ENCODE assay signal across 1 cellular context in the genomic region with DNA sequence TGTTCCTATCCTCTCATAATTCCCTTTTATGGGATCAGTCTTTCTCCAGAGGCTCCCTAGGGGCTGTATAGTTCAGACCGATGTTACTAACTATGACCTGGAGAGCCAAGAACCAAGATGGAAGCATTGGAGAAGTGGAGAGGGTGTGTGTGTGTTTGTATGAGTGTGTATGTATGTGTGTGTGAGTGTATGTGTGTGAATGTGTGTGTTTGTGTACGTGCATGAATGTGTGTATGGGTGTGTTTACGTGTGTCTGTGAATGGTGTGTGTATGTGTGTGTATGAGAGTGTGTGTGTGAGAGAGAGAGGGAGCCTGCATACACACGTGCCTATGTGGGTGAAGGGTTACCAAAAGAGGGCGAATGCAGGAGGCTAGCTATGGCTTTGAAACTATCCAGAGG.
A peak's percentile ranks its signal among the peaks of the same experiment; 100 is the strongest.
TF ChIP-seq lines count a peak whose summit lies in the region.

No MANE protein-coding gene starts in this region.

TF ChIP-seq in K562, 482 proteins besides CTCF, POLR2A, EP300 and RAD21:
- TF ChIP-seq ELF4 (CRISPR knock-in tag; IDR thresholded peaks at IDR 0.05): 0 out of 2 replicates have a peak, but pooled peaks have one; percentile 36
- TF ChIP-seq ZNF76 (CRISPR knock-in tag; IDR thresholded peaks at IDR 0.05; ENCODE audit: borderline replicate concordance): no peak
- TF ChIP-seq, protein P1, sequence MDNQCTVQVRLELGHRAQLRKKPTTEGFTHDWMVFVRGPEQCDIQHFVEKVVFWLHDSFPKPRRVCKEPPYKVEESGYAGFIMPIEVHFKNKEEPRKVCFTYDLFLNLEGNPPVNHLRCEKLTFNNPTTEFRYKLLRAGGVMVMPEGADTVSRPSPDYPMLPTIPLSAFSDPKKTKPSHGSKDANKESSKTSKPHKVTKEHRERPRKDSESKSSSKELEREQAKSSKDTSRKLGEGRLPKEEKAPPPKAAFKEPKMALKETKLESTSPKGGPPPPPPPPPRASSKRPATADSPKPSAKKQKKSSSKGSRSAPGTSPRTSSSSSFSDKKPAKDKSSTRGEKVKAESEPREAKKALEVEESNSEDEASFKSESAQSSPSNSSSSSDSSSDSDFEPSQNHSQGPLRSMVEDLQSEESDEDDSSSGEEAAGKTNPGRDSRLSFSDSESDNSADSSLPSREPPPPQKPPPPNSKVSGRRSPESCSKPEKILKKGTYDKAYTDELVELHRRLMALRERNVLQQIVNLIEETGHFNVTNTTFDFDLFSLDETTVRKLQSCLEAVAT (IDR thresholded peaks at IDR 0.05): 0 out of 4 replicates have a peak, but pooled peaks have one; percentile 41 to 46
- peak in 1 of 2 experiments; percentile 39; a peak in 1 of 4 replicates for TF ChIP-seq HDAC1 (IDR thresholded peaks at IDR 0.05)
- TF ChIP-seq RHOXF2B (CRISPR knock-in tag; conservative IDR thresholded peaks at IDR 0.05): no peak
- TF ChIP-seq, protein P2, sequence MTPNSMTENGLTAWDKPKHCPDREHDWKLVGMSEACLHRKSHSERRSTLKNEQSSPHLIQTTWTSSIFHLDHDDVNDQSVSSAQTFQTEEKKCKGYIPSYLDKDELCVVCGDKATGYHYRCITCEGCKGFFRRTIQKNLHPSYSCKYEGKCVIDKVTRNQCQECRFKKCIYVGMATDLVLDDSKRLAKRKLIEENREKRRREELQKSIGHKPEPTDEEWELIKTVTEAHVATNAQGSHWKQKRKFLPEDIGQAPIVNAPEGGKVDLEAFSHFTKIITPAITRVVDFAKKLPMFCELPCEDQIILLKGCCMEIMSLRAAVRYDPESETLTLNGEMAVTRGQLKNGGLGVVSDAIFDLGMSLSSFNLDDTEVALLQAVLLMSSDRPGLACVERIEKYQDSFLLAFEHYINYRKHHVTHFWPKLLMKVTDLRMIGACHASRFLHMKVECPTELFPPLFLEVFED (CRISPR knock-in tag; conservative IDR thresholded peaks at IDR 0.05): peak; percentile 79
- peak; percentile 18; the same call in 1 of the 2 replicates for TF ChIP-seq NR2C1 (IDR thresholded peaks at IDR 0.05)
- TF ChIP-seq NR2C1 (tag; IDR thresholded peaks at IDR 0.05): no peak
- peak; percentile 76 for TF ChIP-seq OTX1 (CRISPR knock-in tag; IDR thresholded peaks at IDR 0.05)
- no peak for TF ChIP-seq KDM2B (CRISPR knock-in tag; IDR thresholded peaks at IDR 0.05)
- TF ChIP-seq EHMT2 (IDR thresholded peaks at IDR 0.05): peak; percentile 72
- TF ChIP-seq HBP1 (CRISPR knock-in tag; IDR thresholded peaks at IDR 0.05): peak; percentile 86; the same call in 1 of the 2 replicates
- 0 out of 2 replicates have a peak, but pooled peaks have one; percentile 13 for TF ChIP-seq HLTF (IDR thresholded peaks at IDR 0.05)
- TF ChIP-seq CBFB (CRISPR knock-in tag; IDR thresholded peaks at IDR 0.05): no peak
- 0 out of 2 replicates have a peak, but pooled peaks have one; percentile 21 for TF ChIP-seq YBX1 (IDR thresholded peaks at IDR 0.05)
- 0 out of 2 replicates have a peak, but pooled peaks have one; percentile 23 for TF ChIP-seq TSC22D4 (tag; IDR thresholded peaks at IDR 0.05)
- TF ChIP-seq HDGF (IDR thresholded peaks at IDR 0.05): peak; percentile 83
- TF ChIP-seq BCLAF1 (IDR thresholded peaks at IDR 0.05; ENCODE audit: borderline replicate concordance in 1 of 2, control insufficient read depth in 1 of 2, low read depth in 2 of 2, low read length in 1 of 2): 0 out of 4 replicates have a peak, but pooled peaks of 1 of the 2 experiments have one; percentile 55
- no peak for TF ChIP-seq ELK3 (CRISPR knock-in tag; IDR thresholded peaks at IDR 0.05)
- TF ChIP-seq ZNF232 (CRISPR knock-in tag; IDR thresholded peaks at IDR 0.05): no peak
- TF ChIP-seq ARHGAP35 (IDR thresholded peaks at IDR 0.05; ENCODE audit: partially characterized antibody): peak; percentile 71
- TF ChIP-seq, protein P3, sequence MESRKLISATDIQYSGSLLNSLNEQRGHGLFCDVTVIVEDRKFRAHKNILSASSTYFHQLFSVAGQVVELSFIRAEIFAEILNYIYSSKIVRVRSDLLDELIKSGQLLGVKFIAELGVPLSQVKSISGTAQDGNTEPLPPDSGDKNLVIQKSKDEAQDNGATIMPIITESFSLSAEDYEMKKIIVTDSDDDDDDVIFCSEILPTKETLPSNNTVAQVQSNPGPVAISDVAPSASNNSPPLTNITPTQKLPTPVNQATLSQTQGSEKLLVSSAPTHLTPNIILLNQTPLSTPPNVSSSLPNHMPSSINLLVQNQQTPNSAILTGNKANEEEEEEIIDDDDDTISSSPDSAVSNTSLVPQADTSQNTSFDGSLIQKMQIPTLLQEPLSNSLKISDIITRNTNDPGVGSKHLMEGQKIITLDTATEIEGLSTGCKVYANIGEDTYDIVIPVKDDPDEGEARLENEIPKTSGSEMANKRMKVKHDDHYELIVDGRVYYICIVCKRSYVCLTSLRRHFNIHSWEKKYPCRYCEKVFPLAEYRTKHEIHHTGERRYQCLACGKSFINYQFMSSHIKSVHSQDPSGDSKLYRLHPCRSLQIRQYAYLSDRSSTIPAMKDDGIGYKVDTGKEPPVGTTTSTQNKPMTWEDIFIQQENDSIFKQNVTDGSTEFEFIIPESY (CRISPR knock-in tag; IDR thresholded peaks at IDR 0.05): no peak
- peak; percentile 50 for TF ChIP-seq NCOA4 (IDR thresholded peaks at IDR 0.05; ENCODE audit: partially characterized antibody)
- peak; percentile 15; the same call in 1 of the 2 replicates for TF ChIP-seq NFIC (IDR thresholded peaks at IDR 0.05)
- TF ChIP-seq, protein P4, sequence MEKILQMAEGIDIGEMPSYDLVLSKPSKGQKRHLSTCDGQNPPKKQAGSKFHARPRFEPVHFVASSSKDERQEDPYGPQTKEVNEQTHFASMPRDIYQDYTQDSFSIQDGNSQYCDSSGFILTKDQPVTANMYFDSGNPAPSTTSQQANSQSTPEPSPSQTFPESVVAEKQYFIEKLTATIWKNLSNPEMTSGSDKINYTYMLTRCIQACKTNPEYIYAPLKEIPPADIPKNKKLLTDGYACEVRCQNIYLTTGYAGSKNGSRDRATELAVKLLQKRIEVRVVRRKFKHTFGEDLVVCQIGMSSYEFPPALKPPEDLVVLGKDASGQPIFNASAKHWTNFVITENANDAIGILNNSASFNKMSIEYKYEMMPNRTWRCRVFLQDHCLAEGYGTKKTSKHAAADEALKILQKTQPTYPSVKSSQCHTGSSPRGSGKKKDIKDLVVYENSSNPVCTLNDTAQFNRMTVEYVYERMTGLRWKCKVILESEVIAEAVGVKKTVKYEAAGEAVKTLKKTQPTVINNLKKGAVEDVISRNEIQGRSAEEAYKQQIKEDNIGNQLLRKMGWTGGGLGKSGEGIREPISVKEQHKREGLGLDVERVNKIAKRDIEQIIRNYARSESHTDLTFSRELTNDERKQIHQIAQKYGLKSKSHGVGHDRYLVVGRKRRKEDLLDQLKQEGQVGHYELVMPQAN (IDR thresholded peaks at IDR 0.05; ENCODE audit: borderline replicate concordance): 0 out of 2 replicates have a peak, but pooled peaks have one; percentile 25
- peak; percentile 93; the same call in 1 of the 2 replicates for TF ChIP-seq ZBTB26 (CRISPR knock-in tag; IDR thresholded peaks at IDR 0.05)
- TF ChIP-seq MCM3 (IDR thresholded peaks at IDR 0.05): peak; percentile 83; the same call in 1 of the 2 replicates
- TF ChIP-seq, protein P5, sequence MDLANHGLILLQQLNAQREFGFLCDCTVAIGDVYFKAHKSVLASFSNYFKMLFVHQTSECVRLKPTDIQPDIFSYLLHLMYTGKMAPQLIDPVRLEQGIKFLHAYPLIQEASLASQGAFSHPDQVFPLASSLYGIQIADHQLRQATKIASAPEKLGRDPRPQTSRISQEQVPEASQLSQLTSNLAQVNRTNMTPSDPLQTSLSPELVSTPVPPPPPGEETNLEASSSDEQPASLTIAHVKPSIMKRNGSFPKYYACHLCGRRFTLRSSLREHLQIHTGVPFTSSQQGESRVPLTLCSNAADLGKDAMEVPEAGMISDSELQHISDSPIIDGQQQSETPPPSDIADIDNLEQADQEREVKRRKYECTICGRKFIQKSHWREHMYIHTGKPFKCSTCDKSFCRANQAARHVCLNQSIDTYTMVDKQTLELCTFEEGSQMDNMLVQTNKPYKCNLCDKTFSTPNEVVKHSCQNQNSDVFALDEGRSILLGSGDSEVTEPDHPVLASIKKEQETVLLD (IDR thresholded peaks at IDR 0.05): 0 out of 2 replicates have a peak, but pooled peaks have one; percentile 26
- no peak for TF ChIP-seq CXXC5 (CRISPR knock-in tag; IDR thresholded peaks at IDR 0.05)
- 0 out of 2 replicates have a peak, but pooled peaks have one; percentile 19 for TF ChIP-seq PHB2 (IDR thresholded peaks at IDR 0.05; ENCODE audit: low read depth)
- 0 out of 2 replicates have a peak, but pooled peaks have one; percentile 55 for TF ChIP-seq LARP7 (IDR thresholded peaks at IDR 0.05)
